ENCODE assay signal across 34 cellular contexts in the genomic region with DNA sequence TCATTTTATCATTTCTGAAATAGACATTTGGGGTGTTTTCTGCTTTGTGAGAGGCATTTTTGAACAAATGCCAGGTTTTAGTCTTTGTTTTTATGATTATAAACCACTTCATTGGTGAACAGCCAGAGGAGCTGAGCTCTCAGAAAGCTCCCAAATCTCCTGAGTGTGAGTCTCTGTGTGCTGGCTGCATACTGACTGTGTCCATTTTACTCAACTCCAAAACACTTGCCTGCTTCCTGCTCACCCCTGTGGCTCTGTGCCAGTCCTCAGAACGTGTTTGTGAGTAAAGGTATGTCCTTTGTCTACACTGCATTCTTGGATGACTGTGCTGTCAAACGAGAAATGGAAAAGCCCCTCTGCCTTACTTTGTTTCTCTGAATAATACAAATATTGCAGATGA. TPM values are rescaled to one million over a fixed set of nuclear protein-coding genes. Genes with fewer than 3 reads are reported as not detected.
DNase-seq lines count a peak whose midpoint lies in the region; FAIRE-seq and TF ChIP-seq lines count a peak whose summit lies in the region.
"Had no signal": no experiment of that assay in that cellular context is flagged by ENCODE, and none has a peak within 500 bp of the region (broad histone marks: within the 10 kb centered on the region; RNA-seq: fewer than 3 reads in every experiment).

No MANE protein-coding gene starts in this region.

- TF ChIP-seq CTCF in MCF 10A (IDR thresholded peaks at IDR 0.05; ENCODE audit: unreplicated experiment) (no peak), breast epithelium (IDR thresholded peaks at IDR 0.05) (no peak), astrocyte (IDR thresholded peaks at IDR 0.05; ENCODE audit: insufficient read depth, low read depth, low read length) (no peak), fibroblast of the aortic adventitia (IDR thresholded peaks at IDR 0.05; ENCODE audit: insufficient read depth, low read length) (no peak), Peyer's patch (IDR thresholded peaks at IDR 0.05) (no peak), OCI-LY7 (conservative IDR thresholded peaks at IDR 0.05; ENCODE audit: low read length) (no peak)

- no peaks in the 10 kb centered on the region for H3K9me3 ChIP-seq in breast epithelium
- no peaks in the 10 kb centered on the region for H3K9me3 ChIP-seq in astrocyte (ENCODE audit: insufficient read depth, low read depth, low read length)
- no peaks in the 10 kb centered on the region for H3K9me3 ChIP-seq in Peyer's patch
- H3K9me3 ChIP-seq in OCI-LY7 (ENCODE audit: low read length) = no peaks in the 10 kb centered on the region
- H3K9me3 ChIP-seq: psoas muscle had no signal

- H3K4me2 ChIP-seq in astrocyte (ENCODE audit: low read length) = no peak overlapping the region
- H3K4me2 ChIP-seq in OCI-LY7 (ENCODE audit: low read length) = no peak overlapping the region

- POLR2A ChIA-PET in MCF 10A (lab: Yijun Ruan, JAX) = interaction anchor here (0.7 to 2.4 kb wide), 3 partner anchors 8 to 20 kb away, joined by 3 to 9 read pairs (median 3); no protein-coding TSS in a partner anchor
- POLR2A ChIA-PET in OCI-LY7 (lab: Charles Lee) = no interaction called here

- H3K9ac ChIP-seq in astrocyte (ENCODE audit: low read length) = no peak overlapping the region

- FAIRE-seq in astrocyte (lab: Jason Lieb, UNC) = no peak
- FAIRE-seq: A204.1, colon, GM18507, HTR-8/SVneo had no signal

- H3K27ac ChIP-seq in breast epithelium (no peak overlapping the region), astrocyte (ENCODE audit: low read depth, low read length) (no peak overlapping the region), Peyer's patch (no peak overlapping the region), OCI-LY7 (ENCODE audit: low read depth, low read length, poor library complexity, severe bottlenecking) (no peak overlapping the region)
- H3K27ac ChIP-seq: psoas muscle, RWPE1 had no signal

- BruUV-seq in MCF 10A (replicated peaks; lab: Mats Ljungman, UMichigan) (no TSS peak), OCI-LY7 (replicated peaks; lab: Mats Ljungman, UMichigan) (no TSS peak)

- H3K27me3 Mint-ChIP-seq in MCF 10A (ENCODE audit: insufficient read depth, unreplicated experiment) = no peaks in the 10 kb centered on the region
- H3K27me3 Mint-ChIP-seq in astrocyte (ENCODE audit: low read depth, unreplicated experiment) = peaks cover 31% of the 10 kb centered on the region

- H3K27ac Mint-ChIP-seq in MCF 10A (ENCODE audit: low read depth, unreplicated experiment) (peak overlapping the region; percentile 59), astrocyte (ENCODE audit: unreplicated experiment) (no peak overlapping the region)
- H3K27ac Mint-ChIP-seq: activated CD8-positive, alpha-beta T cell treated with anti-CD3 and anti-CD28 coated beads for 36 hours; activated naive CD8-positive, alpha-beta T cell treated with anti-CD3 and anti-CD28 coated beads, Interleukin-2, amount 10 ng/mL, durations not matched to agents 7 days and 5 days; CD8-positive, alpha-beta T cell; HFFc6; naive B cell; type B pancreatic cell had no signal

- H3K27me3 ChIP-seq in breast epithelium (peaks cover 0 to 12% of the 10 kb centered on the region in 2 donors), astrocyte (ENCODE audit: insufficient read depth, low read length) (peaks cover 18% of the 10 kb centered on the region), Peyer's patch (peaks cover 0 to 9% of the 10 kb centered on the region in 2 donors)

- no peaks in the 10 kb centered on the region for H3K9me2 ChIP-seq in OCI-LY7 (ENCODE audit: insufficient read depth, low read length)

- CTCF ChIA-PET in MCF 10A (lab: Yijun Ruan, JAX) (interaction anchor here (1.0 to 1.2 kb wide), 2 partner anchors 31 to 100 kb away, joined by 3 to 4 read pairs; no protein-coding TSS in a partner anchor), OCI-LY7 (lab: Charles Lee; ENCODE audit: unreplicated experiment) (no interaction called here)

- H3K36me3 ChIP-seq in breast epithelium (no peaks in the 10 kb centered on the region), astrocyte (ENCODE audit: insufficient read depth, low read length) (no peaks in the 10 kb centered on the region), Peyer's patch (no peaks in the 10 kb centered on the region), OCI-LY7 (ENCODE audit: insufficient read depth, low read length) (no peaks in the 10 kb centered on the region)

- H3K4me3 Mint-ChIP-seq in MCF 10A (ENCODE audit: unreplicated experiment) (no peak overlapping the region), astrocyte (ENCODE audit: unreplicated experiment) (no peak overlapping the region)
- H3K4me3 Mint-ChIP-seq: activated CD8-positive, alpha-beta T cell treated with anti-CD3 and anti-CD28 coated beads for 36 hours; activated naive CD8-positive, alpha-beta T cell treated with anti-CD3 and anti-CD28 coated beads, Interleukin-2, amount 10 ng/mL, durations not matched to agents 7 days and 5 days; CD8-positive, alpha-beta T cell; HFFc6; naive B cell; type B pancreatic cell had no signal

- DNase-seq in MCF 10A (ENCODE audit: unreplicated experiment) (peak; percentile 44), breast epithelium (ENCODE audit: low spot score in 2 of 2) (no peak), astrocyte (ENCODE audit: low read depth) (peak; percentile 6), fibroblast of the aortic adventitia (ENCODE audit: low read depth) (peak; percentile 72), midbrain (lab: John Stamatoyannopoulos, UW) (no peak), mesenteric fat pad (ENCODE audit: low spot score) (no peak), Peyer's patch (no peak), OCI-LY7 (ENCODE audit: low spot score) (no peak)
- DNase-seq: activated CD4-positive, CD25-positive, alpha-beta regulatory T cell; activated CD8-positive, alpha-beta T cell treated with anti-CD3 and anti-CD28 coated beads for 36 hours; activated effector memory CD4-positive, alpha-beta T cell treated with anti-CD3 and anti-CD28 coated beads, Interleukin-2, amount 50 U/mL, for 16 hours; activated naive CD8-positive, alpha-beta T cell treated with anti-CD3 and anti-CD28 coated beads, Interleukin-2, amount 10 ng/mL, durations not matched to agents 7 days and 5 days; activated T-cell treated with anti-CD3 and anti-CD28 coated beads for 4 hours; CD8-positive, alpha-beta T cell; DMS153; effector memory CD4-positive, alpha-beta T cell; GF-D8; HFFc6; left cardiac atrium; mesenchymal stem cell; naive B cell; NCI-H1048; NCI-H187; NCI-H2171 treated with DMSO at 0.1 percent for 48 hours; NCI-H524 treated with DMSO at 0.1 percent for 48 hours; psoas muscle had no signal

- H2AFZ ChIP-seq in astrocyte (ENCODE audit: low read depth, low read length) (no peak overlapping the region), OCI-LY7 (ENCODE audit: low read length) (no peak overlapping the region)

- H3K9me3 Mint-ChIP-seq in MCF 10A (ENCODE audit: unreplicated experiment) = no peaks in the 10 kb centered on the region
- H3K9me3 Mint-ChIP-seq in astrocyte (ENCODE audit: unreplicated experiment) = peaks cover 2% of the 10 kb centered on the region
- H3K9me3 Mint-ChIP-seq: activated CD8-positive, alpha-beta T cell treated with anti-CD3 and anti-CD28 coated beads for 36 hours; activated naive CD8-positive, alpha-beta T cell treated with anti-CD3 and anti-CD28 coated beads, Interleukin-2, amount 10 ng/mL, durations not matched to agents 7 days and 5 days; CD8-positive, alpha-beta T cell; HFFc6; type B pancreatic cell had no signal

- no peaks in the 10 kb centered on the region for H3K36me3 Mint-ChIP-seq in MCF 10A (ENCODE audit: insufficient read depth, unreplicated experiment)
- H3K36me3 Mint-ChIP-seq in astrocyte (ENCODE audit: low read depth, unreplicated experiment) = no peaks in the 10 kb centered on the region
- H3K36me3 Mint-ChIP-seq: activated naive CD8-positive, alpha-beta T cell treated with anti-CD3 and anti-CD28 coated beads, Interleukin-2, amount 10 ng/mL, durations not matched to agents 7 days and 5 days; CD8-positive, alpha-beta T cell; naive B cell; type B pancreatic cell had no signal

- H3K4me1 Mint-ChIP-seq in MCF 10A (ENCODE audit: insufficient read depth, unreplicated experiment) = peaks cover 5% of the 10 kb centered on the region
- H3K4me1 Mint-ChIP-seq in astrocyte (ENCODE audit: low read depth, unreplicated experiment) = no peaks in the 10 kb centered on the region

- no peaks in the 10 kb centered on the region for H3K79me2 ChIP-seq in astrocyte (ENCODE audit: insufficient read depth, low read length)
- no peaks in the 10 kb centered on the region for H3K79me2 ChIP-seq in OCI-LY7 (ENCODE audit: insufficient read depth, low read depth, low read length)

- intact Hi-C loops in MCF 10A (cut with micrococcal nuclease) = no loop called here
- intact Hi-C loops in breast epithelium (cut with DNase I; ENCODE audit: low total_unique reads) = no loop called here
- intact Hi-C loops in OCI-LY7 (cut with micrococcal nuclease; ENCODE audit: unreplicated experiment) = no loop called here

- H3K4me1 ChIP-seq in breast epithelium (no peaks in the 10 kb centered on the region), astrocyte (ENCODE audit: insufficient read depth, low read length) (peaks cover 11% of the 10 kb centered on the region), Peyer's patch (peaks cover 0 to 12% (median 0%) of the 10 kb centered on the region in 4 donors), OCI-LY7 (ENCODE audit: insufficient read depth, low read length, poor library complexity, severe bottlenecking) (no peaks in the 10 kb centered on the region)
- H3K4me1 ChIP-seq: psoas muscle had no signal

- H4K20me1 ChIP-seq in astrocyte (ENCODE audit: insufficient read depth, low read length) (no peaks in the 10 kb centered on the region), OCI-LY7 (ENCODE audit: insufficient read depth, low read length) (no peaks in the 10 kb centered on the region)

- no peak overlapping the region for H3K4me3 ChIP-seq in breast epithelium
- no peak overlapping the region for H3K4me3 ChIP-seq in astrocyte (ENCODE audit: insufficient read depth, low read depth, low read length)
- H3K4me3 ChIP-seq in fibroblast of the aortic adventitia (ENCODE audit: low read depth, low read length) = no peak overlapping the region
- no peak overlapping the region for H3K4me3 ChIP-seq in Peyer's patch
- H3K4me3 ChIP-seq in OCI-LY7 (ENCODE audit: low read depth, low read length, poor library complexity, severe bottlenecking) = no peak overlapping the region
- H3K4me3 ChIP-seq: psoas muscle had no signal

- TF ChIP-seq POLR2A in breast epithelium (IDR thresholded peaks at IDR 0.05) (no peak), Peyer's patch (IDR thresholded peaks at IDR 0.05) (no peak)

RNA-seq across cellular contexts. Expression of gene LRAT, which starts 5.4 kb away (rescaled TPM):
- total RNA-seq in MCF 10A (2022) (3.5 and 5.8 TPM in 2 replicates), breast epithelium (1 to 10 TPM in 2 of 3 donors, not detected in 1; 3.9 to 4.5 TPM), astrocyte (0.46 and 0.50 TPM in 2 replicates), fibroblast of the aortic adventitia (ENCODE audit: low replicate concordance) (0.57 TPM in 1 of 2 replicates, not detected in the other), mesenteric fat pad (0.39 TPM), Peyer's patch (1 to 10 TPM in 3 of 4 donors, not detected in 1; 2.8 to 7.4 (median 2.9) TPM), OCI-LY7 (2022) (not detected in 2 replicates)
- total RNA-seq in OCI-LY7 (2014; rRNA removed; shearing (Covaris generic)) = not detected in 2 replicates
- total RNA-seq: activated CD8-positive, alpha-beta T cell treated with anti-CD3 and anti-CD28 coated beads for 36 hours; activated naive CD8-positive, alpha-beta T cell treated with anti-CD3 and anti-CD28 coated beads, Interleukin-2, amount 10 ng/mL, durations not matched to agents 7 days and 5 days; CD8-positive, alpha-beta T cell; HFFc6; psoas muscle; T-helper 2 cell treated with Interferon-gamma antibody and Interleukin-4, amounts not matched to agents 100 ng/mL and 5 ng/mL, for 36 hours had no signal

RNA-seq across cellular contexts. Expression of gene RBM46, which starts 42.6 kb away (rescaled TPM):
- total RNA-seq in MCF 10A (2022) (0.21 and 0.29 TPM in 2 replicates), breast epithelium (under 1 TPM in 1 of 3 donors, not detected in 2; 0.29 TPM), astrocyte (not detected in 2 replicates), fibroblast of the aortic adventitia (ENCODE audit: low replicate concordance) (0.57 TPM in 1 of 2 replicates, not detected in the other), mesenteric fat pad (not detected), Peyer's patch (not detected), OCI-LY7 (2022) (not detected in 2 replicates)
- not detected in 2 replicates for total RNA-seq in OCI-LY7 (2014; rRNA removed; shearing (Covaris generic))
- total RNA-seq: activated CD8-positive, alpha-beta T cell treated with anti-CD3 and anti-CD28 coated beads for 36 hours; activated naive CD8-positive, alpha-beta T cell treated with anti-CD3 and anti-CD28 coated beads, Interleukin-2, amount 10 ng/mL, durations not matched to agents 7 days and 5 days; CD8-positive, alpha-beta T cell; HFFc6; psoas muscle; skeletal muscle tissue; T-helper 2 cell treated with Interferon-gamma antibody and Interleukin-4, amounts not matched to agents 100 ng/mL and 5 ng/mL, for 36 hours had no signal

Comparison
In these comparisons a context has a peak if more than half of its experiments do, and no peak if none do; other contexts are left out.
1. DNase-seq: peak in MCF 10A (single experiment), astrocyte (single experiment) and fibroblast of the aortic adventitia (single experiment); none in breast epithelium (0 of 2), midbrain (single experiment), mesenteric fat pad (single experiment), Peyer's patch (0 of 3) and OCI-LY7 (single experiment).